14 cellular contexts compared by ENCODE assay signal in the genomic region with DNA sequence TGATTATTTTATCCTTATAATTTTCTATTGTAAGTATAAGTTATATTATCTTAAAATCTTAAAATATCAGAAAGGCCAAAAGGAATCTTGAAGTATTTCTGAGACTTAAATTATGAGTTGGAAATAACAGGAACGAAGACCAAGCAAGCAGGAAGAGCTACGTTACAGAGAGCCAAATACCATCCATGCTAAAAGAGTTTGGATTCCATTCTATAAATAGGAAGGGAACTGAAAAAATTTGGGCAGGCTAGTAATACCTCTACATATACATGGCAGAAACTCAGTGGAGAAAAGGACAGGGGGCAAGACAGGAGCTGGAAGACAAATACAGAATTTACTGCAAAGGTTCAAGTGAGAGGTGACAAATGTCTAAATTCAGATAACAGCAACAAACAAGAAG. TPM values are rescaled to one million over a fixed set of nuclear protein-coding genes. Genes with fewer than 3 reads are reported as not detected.
DNase-seq lines count a peak whose midpoint lies in the region; ATAC-seq, FAIRE-seq and TF ChIP-seq lines count a peak whose summit lies in the region.
"Had no signal": no experiment of that assay in that cellular context is flagged by ENCODE, and none has a peak within 500 bp of the region (broad histone marks: within the 10 kb centered on the region; RNA-seq: fewer than 3 reads in every experiment).

No MANE protein-coding gene starts in this region.

- no peaks in the 10 kb centered on the region for H3K36me3 ChIP-seq in CD8-positive, alpha-beta memory T cell (ENCODE audit: insufficient read depth, low read length)
- peaks cover 6% of the 10 kb centered on the region for H3K36me3 ChIP-seq in adipocyte (ENCODE audit: control insufficient read depth, insufficient read depth, low read length, severe bottlenecking)
- H3K36me3 ChIP-seq in heart right ventricle, result no peaks in the 10 kb centered on the region
- no peaks in the 10 kb centered on the region for H3K36me3 ChIP-seq in upper lobe of left lung
- H3K36me3 ChIP-seq in pancreas, result no peaks in the 10 kb centered on the region
- H3K36me3 ChIP-seq: left lung had no signal

- peak overlapping the region in 6 of 8 donors; percentile 1 to 80 (median 38) for H3K27ac Mint-ChIP-seq in CD8-positive, alpha-beta memory T cell
- peak overlapping the region; percentile 3 for H3K27ac Mint-ChIP-seq in stimulated activated effector memory CD8-positive, alpha-beta T cell treated with anti-CD3 and anti-CD28 coated beads, Interleukin-12 subunit alpha, Interleukin-12 subunit beta, amount 100 ng/mL, for 72 hours

- 0 to 4% methylated on average over 2 of the region's 2 CpGs for WGBS in heart right ventricle, 2 donors
- 23% methylated on average over 2 of the region's 2 CpGs for WGBS in upper lobe of left lung, 2 donors
- 51 to 61% methylated on average over 2 of the region's 2 CpGs for WGBS in pancreas, 2 donors

- ATAC-seq in heart right ventricle (peak in 5 of 8 donors; percentile 32 to 67 (median 57)), upper lobe of left lung (ENCODE audit: low FRiP score in 2 of 2) (no peak), pancreas (no peak)
- ATAC-seq in stimulated activated effector memory CD8-positive, alpha-beta T cell treated with anti-CD3 and anti-CD28 coated beads, Interleukin-12 subunit alpha, Interleukin-12 subunit beta, amount 100 ng/mL, for 72 hours, result no peak
- ATAC-seq: left lung had no signal

- POLR2A ChIA-PET in CD8-positive, alpha-beta memory T cell (lab: Charles Lee), result no interaction called here

- TF ChIP-seq CTCF in heart right ventricle (IDR thresholded peaks at IDR 0.05) (no peak), upper lobe of left lung (IDR thresholded peaks at IDR 0.05) (no peak), pancreas (IDR thresholded peaks at IDR 0.05) (no peak)

- TF ChIP-seq EP300 in upper lobe of left lung (IDR thresholded peaks at IDR 0.05), result no peak

- peak overlapping the region in 1 of 7 donors; percentile 1 for H3K4me3 Mint-ChIP-seq in CD8-positive, alpha-beta memory T cell
- peak overlapping the region; percentile 1 for H3K4me3 Mint-ChIP-seq in stimulated activated effector memory CD8-positive, alpha-beta T cell treated with anti-CD3 and anti-CD28 coated beads, Interleukin-12 subunit alpha, Interleukin-12 subunit beta, amount 100 ng/mL, for 72 hours

- no peak for DNase-seq in CD8-positive, alpha-beta memory T cell
- DNase-seq in adipocyte (ENCODE audit: low read depth) (peak; percentile 52), heart right ventricle (no peak), SKM-1 (lab: John Stamatoyannopoulos, UW; ENCODE audit: unreplicated experiment) (no peak), upper lobe of left lung (no peak), pancreas (no peak)
- no peak for DNase-seq in stimulated activated effector memory CD8-positive, alpha-beta T cell treated with anti-CD3 and anti-CD28 coated beads, Interleukin-12 subunit alpha, Interleukin-12 subunit beta, amount 100 ng/mL, for 72 hours (ENCODE audit: low spot score in 2 of 2)
- DNase-seq in activated naive CD4-positive, alpha-beta T cell (lab: John Stamatoyannopoulos, UW), result no peak
- DNase-seq: activated T-cell treated with anti-CD3 and anti-CD28 coated beads, Interleukin-2, amount 50 U/mL, for 1 hour; amniotic stem cell; effector CD4-positive, alpha-beta T cell; left lung; NCI-H2081; stimulated activated CD4-positive, alpha-beta T cell treated with anti-CD3 and anti-CD28 coated beads, Interleukin-1b, Interleukin-23, amount 100 ng/mL, for 48 hours had no signal

- FAIRE-seq in pancreas (lab: Jason Lieb, UNC), result no peak

- no peak overlapping the region for H3K27ac ChIP-seq in CD8-positive, alpha-beta memory T cell (ENCODE audit: low read depth, low read length)
- peak overlapping the region; percentile 5 to 86 (median 60) for H3K27ac ChIP-seq in heart right ventricle
- H3K27ac ChIP-seq in upper lobe of left lung, result peak overlapping the region in 2 of 4 donors; percentile 4 to 35
- H3K27ac ChIP-seq in pancreas, result no peak overlapping the region

- H3K36me3 Mint-ChIP-seq in CD8-positive, alpha-beta memory T cell, result peaks cover 0 to 21% (median 7%) of the 10 kb centered on the region in 3 donors
- H3K36me3 Mint-ChIP-seq in stimulated activated effector memory CD8-positive, alpha-beta T cell treated with anti-CD3 and anti-CD28 coated beads, Interleukin-12 subunit alpha, Interleukin-12 subunit beta, amount 100 ng/mL, for 72 hours, result peaks cover 5% of the 10 kb centered on the region

- H3K9me3 ChIP-seq in CD8-positive, alpha-beta memory T cell (ENCODE audit: low read length), result no peaks in the 10 kb centered on the region
- H3K9me3 ChIP-seq in adipocyte (ENCODE audit: control insufficient read depth, low read length) (no peaks in the 10 kb centered on the region), heart right ventricle (no peaks in the 10 kb centered on the region), upper lobe of left lung (no peaks in the 10 kb centered on the region), pancreas (no peaks in the 10 kb centered on the region)
- H3K9me3 ChIP-seq: left lung had no signal

- H3K4me1 ChIP-seq in CD8-positive, alpha-beta memory T cell (ENCODE audit: insufficient read depth, low read length), result peaks cover 41% of the 10 kb centered on the region
- peaks cover 65% of the 10 kb centered on the region for H3K4me1 ChIP-seq in adipocyte (ENCODE audit: control insufficient read depth, insufficient read depth, low read length)
- H3K4me1 ChIP-seq in heart right ventricle, result peaks cover 30 to 97% (median 90%) of the 10 kb centered on the region in 9 donors
- peaks cover 62 to 80% (median 68%) of the 10 kb centered on the region in 4 donors for H3K4me1 ChIP-seq in upper lobe of left lung
- H3K4me1 ChIP-seq in pancreas, result peaks cover 17 to 65% (median 33%) of the 10 kb centered on the region in 3 donors

- intact Hi-C loops in heart right ventricle (cut with DNase I) (loop anchor here in 1 of 10 donors (5.0 kb wide), 1 partner anchor 44 kb away; no protein-coding TSS in a partner anchor), pancreas (cut with DNase I) (no loop called here)

- peak overlapping the region; percentile 41 for H3K9ac ChIP-seq in adipocyte (ENCODE audit: low read length)

- no peaks in the 10 kb centered on the region for H3K27me3 Mint-ChIP-seq in CD8-positive, alpha-beta memory T cell

- peaks cover 66 to 86% (median 80%) of the 10 kb centered on the region in 3 donors for H3K4me1 Mint-ChIP-seq in CD8-positive, alpha-beta memory T cell
- peaks cover 61% of the 10 kb centered on the region for H3K4me1 Mint-ChIP-seq in stimulated activated effector memory CD8-positive, alpha-beta T cell treated with anti-CD3 and anti-CD28 coated beads, Interleukin-12 subunit alpha, Interleukin-12 subunit beta, amount 100 ng/mL, for 72 hours

- H3K27me3 ChIP-seq in CD8-positive, alpha-beta memory T cell (ENCODE audit: insufficient read depth, low read length, poor library complexity, severe bottlenecking), result no peaks in the 10 kb centered on the region
- no peaks in the 10 kb centered on the region for H3K27me3 ChIP-seq in adipocyte (replicated peaks; ENCODE audit: control insufficient read depth, insufficient read depth, low read length)
- no peaks in the 10 kb centered on the region for H3K27me3 ChIP-seq in heart right ventricle
- H3K27me3 ChIP-seq in upper lobe of left lung, result no peaks in the 10 kb centered on the region
- no peaks in the 10 kb centered on the region for H3K27me3 ChIP-seq in pancreas
- H3K27me3 ChIP-seq: left lung had no signal

- H3K9me3 Mint-ChIP-seq in CD8-positive, alpha-beta memory T cell, result no peaks in the 10 kb centered on the region
- H3K9me3 Mint-ChIP-seq in stimulated activated effector memory CD8-positive, alpha-beta T cell treated with anti-CD3 and anti-CD28 coated beads, Interleukin-12 subunit alpha, Interleukin-12 subunit beta, amount 100 ng/mL, for 72 hours, result no peaks in the 10 kb centered on the region

- TF ChIP-seq POLR2A in upper lobe of left lung (IDR thresholded peaks at IDR 0.05), result no peak

- CTCF ChIA-PET in CD8-positive, alpha-beta memory T cell (lab: Charles Lee), result no interaction called here

- H3K4me3 ChIP-seq in CD8-positive, alpha-beta memory T cell (ENCODE audit: low read length), result no peak overlapping the region
- H3K4me3 ChIP-seq in adipocyte (ENCODE audit: low read length) (peak overlapping the region; percentile 2), heart right ventricle (no peak overlapping the region), upper lobe of left lung (no peak overlapping the region), pancreas (no peak overlapping the region)
- H3K4me3 ChIP-seq: left lung had no signal

RNA-seq across cellular contexts. Expression of gene ITGB1, which starts 16.7 kb away (rescaled TPM):
- total RNA-seq in CD8-positive, alpha-beta memory T cell, result 10 to 100 TPM; 75.5 to 82.1 TPM
- 342 TPM for polyA plus RNA-seq in CD8-positive, alpha-beta memory T cell
- total RNA-seq in heart right ventricle, result 100 to 1,000 TPM; 503 to 713 (median 595) TPM
- 100 to 1,000 TPM; 169 to 828 TPM for polyA plus RNA-seq in heart right ventricle
- 100 to 1,000 TPM in 5 of 6 donors, 10 to 100 TPM in 1; 94.3 to 492 (median 340) TPM for total RNA-seq in upper lobe of left lung
- total RNA-seq in pancreas, result 100 to 1,000 TPM in 5 of 6 donors, 10 to 100 TPM in 1; 81.8 to 316 (median 125) TPM
- 10 to 100 TPM; 44.0 to 97.3 TPM for polyA plus RNA-seq in pancreas

Comparison
In these comparisons a context has a peak if more than half of its experiments do, and no peak if none do; other contexts are left out.
1. H3K27ac ChIP-seq: peak in heart right ventricle (10 of 10); none in CD8-positive, alpha-beta memory T cell (single experiment) and pancreas (0 of 4).
2. ATAC-seq: peak in heart right ventricle (5 of 8); none in stimulated activated effector memory CD8-positive, alpha-beta T cell treated with anti-CD3 and anti-CD28 coated beads, Interleukin-12 subunit alpha, Interleukin-12 subunit beta, amount 100 ng/mL, for 72 hours (single experiment), upper lobe of left lung (0 of 2) and pancreas (0 of 4).